Comparison of ENCODE assay signal across 23 cellular contexts in the genomic region with DNA sequence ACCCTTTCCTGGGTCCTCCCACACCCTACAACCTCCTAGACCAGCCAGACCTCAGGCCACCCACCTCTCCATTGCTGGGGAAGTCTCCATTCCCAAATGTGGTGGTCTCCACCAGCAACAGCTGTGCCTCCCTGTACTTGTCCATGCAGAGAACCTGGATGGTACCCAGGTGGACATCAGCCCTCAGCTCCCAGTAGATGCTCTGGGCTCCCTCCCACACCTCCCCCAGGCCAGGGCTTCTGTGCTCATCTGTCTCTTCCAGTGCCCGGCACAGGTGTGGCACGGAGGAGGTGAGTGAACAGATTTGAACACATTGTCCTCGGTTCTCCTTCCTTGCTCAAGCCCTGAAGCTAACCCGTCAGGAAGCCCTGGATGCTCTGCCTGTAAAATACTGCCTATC. TPM values are rescaled to one million over a fixed set of nuclear protein-coding genes. Genes with fewer than 3 reads are reported as not detected.
"Had no signal": no experiment of that assay in that cellular context is flagged by ENCODE, and none has a peak within 500 bp of the region (broad histone marks: within the 10 kb centered on the region; RNA-seq: fewer than 3 reads in every experiment).

No MANE protein-coding gene starts in this region.

- H3K27me3 ChIP-seq: MG63 had no signal

- H3K36me3 ChIP-seq: MG63 had no signal

- H3K9me3 ChIP-seq: MG63, SK-N-SH had no signal

- ATAC-seq: HepG2 had no signal

- DNase-seq: IMR-90, Karpas-422, KG1, MG63, NCI-H1092, NCI-H1105 treated with DMSO at 0.1 percent for 48 hours, NCI-H1417 treated with DMSO at 0.1 percent for 48 hours, NCI-H146, NCI-H187, NCI-H2029, NCI-H2081 treated with DMSO at 0.1 percent for 48 hours, NCI-H2171, NCI-H226, NCI-H446, NCI-H510A, NCI-H524 treated with DMSO at 0.1 percent for 48 hours, NCI-H69, NCI-H774, RPMI8226, SHP77, SK-N-SH had no signal

- H3K4me3 ChIP-seq: MG63 had no signal

RNA-seq across cellular contexts. Expression of gene LGALS9, which starts 34.6 kb away (rescaled TPM):
- total RNA-seq: SK-MEL-5 had no signal
